Comparison of ENCODE assay signal across 8 cellular contexts in the genomic region with DNA sequence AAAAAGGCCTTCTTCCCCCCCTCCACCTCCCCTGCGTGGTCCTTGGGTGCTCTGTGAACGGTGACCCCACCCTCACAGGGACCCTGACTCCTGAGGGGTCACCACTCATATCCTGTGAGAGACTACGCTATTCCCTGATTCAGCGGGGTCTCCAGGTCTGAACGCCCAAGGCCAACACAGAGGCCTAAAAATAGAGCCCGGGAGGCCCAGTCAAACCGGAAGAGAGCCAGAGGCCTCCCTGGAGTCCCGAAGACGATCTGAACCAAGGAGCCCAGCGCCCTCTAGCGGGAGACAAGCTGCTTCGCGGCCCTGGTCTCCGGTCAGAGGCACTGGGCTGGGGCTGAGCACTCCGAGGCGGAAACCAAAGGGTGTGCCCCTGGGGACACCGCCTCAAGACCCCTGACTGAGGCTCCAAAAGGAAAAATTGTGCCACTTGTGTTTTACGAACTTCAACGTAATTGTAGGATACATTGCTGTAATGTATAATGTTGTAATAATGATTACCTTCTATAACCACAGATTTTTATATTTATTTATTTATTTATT. TPM values are rescaled to one million over a fixed set of nuclear protein-coding genes. Genes with fewer than 3 reads are reported as not detected.
DNase-seq lines count a peak whose midpoint lies in the region; ATAC-seq and TF ChIP-seq lines count a peak whose summit lies in the region.

No MANE protein-coding gene starts in this region.

- 6 to 13% methylated on average over 13 to 18 of the region's 19 CpGs for WGBS in endodermal cell (ENCODE audit: insufficient coverage in 1 of 2, insufficient read length in 1 of 2), 2 experiments

- H3K4me3 Mint-ChIP-seq in Calu3 (ENCODE audit: low read depth, unreplicated experiment) (no peak overlapping the region), endodermal cell (peak overlapping the region; percentile 5)

- BruUV-seq in Calu3 (replicated peaks; lab: Mats Ljungman, UMichigan): no TSS peak

- CTCF ChIA-PET in Calu3 (lab: Charles Lee): interaction anchor here (1.0 to 1.6 kb wide), 2 partner anchors 54 to 194 kb away, joined by 3 to 19 read pairs; no protein-coding TSS in a partner anchor

- H3K27ac Mint-ChIP-seq in Calu3 (ENCODE audit: unreplicated experiment) (no peak overlapping the region), endodermal cell (peak overlapping the region; percentile 96)

- peak; percentile 90 for TF ChIP-seq CTCF in Calu3 (IDR thresholded peaks at IDR 0.05; ENCODE audit: unreplicated experiment)
- TF ChIP-seq CTCF in endodermal cell (conservative IDR thresholded peaks at IDR 0.05): peak; percentile 98

- no peaks in the 10 kb centered on the region for H3K4me1 Mint-ChIP-seq in Calu3 (ENCODE audit: low read depth, unreplicated experiment)
- peaks cover 38% of the 10 kb centered on the region for H3K4me1 Mint-ChIP-seq in endodermal cell

- intact Hi-C loops in Calu3 (cut with micrococcal nuclease; ENCODE audit: unreplicated experiment): loop anchor here (1.0 to 2.0 kb wide), 2 partner anchors 194 to 201 kb away; no protein-coding TSS in a partner anchor

- H3K27ac ChIP-seq in HUES48 (ENCODE audit: low read depth, low read length): peak overlapping the region; percentile 60
- no peak overlapping the region for H3K27ac ChIP-seq in endodermal cell (ENCODE audit: low read depth, low read length)

- H3K9ac ChIP-seq in HUES48 (ENCODE audit: low read depth, low read length) (no peak overlapping the region; the same call in 1 of the 2 replicates), endodermal cell (ENCODE audit: extremely low read depth, low read length, poor library complexity, severe bottlenecking) (peak overlapping the region; percentile 47)

- H3K27me3 Mint-ChIP-seq in Calu3 (ENCODE audit: unreplicated experiment): peaks cover 37% of the 10 kb centered on the region
- H3K27me3 Mint-ChIP-seq in endodermal cell (ENCODE audit: insufficient read depth): no peaks in the 10 kb centered on the region

- H3K36me3 Mint-ChIP-seq in Calu3 (ENCODE audit: insufficient read depth, unreplicated experiment) (no peaks in the 10 kb centered on the region), endodermal cell (ENCODE audit: low read depth) (no peaks in the 10 kb centered on the region)

- DNase-seq in Calu3 (peak; percentile 98), endodermal cell (peak; percentile 99), midbrain (lab: John Stamatoyannopoulos, UW) (peak; percentile 96)
- DNase-seq in NK-92 treated with Interleukin-12 subunit alpha and Interleukin-12 subunit beta, amount 100 ng/mL, for 24 hours (lab: John Stamatoyannopoulos, UW): peak; percentile 87
- DNase-seq in activated CD8-positive, alpha-beta memory T cell treated with anti-CD3 and anti-CD28 coated beads for 24 hours: peak; percentile 99
- peak; percentile 97 for DNase-seq in stimulated activated CD8-positive, alpha-beta memory T cell treated with anti-CD3 and anti-CD28 coated beads, Interleukin-15, amount 100 ng/mL, for 24 hours (ENCODE audit: low read depth)

- H3K36me3 ChIP-seq in HUES48 (ENCODE audit: control insufficient read depth, insufficient read depth, low read length) (no peaks in the 10 kb centered on the region), endodermal cell (ENCODE audit: control insufficient read depth, insufficient read depth, low read length) (no peaks in the 10 kb centered on the region)

- H3K27me3 ChIP-seq in HUES48 (ENCODE audit: control insufficient read depth, insufficient read depth, low read length): no peaks in the 10 kb centered on the region
- no peaks in the 10 kb centered on the region for H3K27me3 ChIP-seq in endodermal cell (ENCODE audit: control insufficient read depth, insufficient read depth, low read length, poor library complexity, severe bottlenecking)

- H3K9me3 ChIP-seq in HUES48 (ENCODE audit: control insufficient read depth, insufficient read depth, low read length) (no peaks in the 10 kb centered on the region), endodermal cell (ENCODE audit: control insufficient read depth, low read length) (peaks cover 1% of the 10 kb centered on the region)

- H3K4me1 ChIP-seq in HUES48 (ENCODE audit: control insufficient read depth, insufficient read depth, low read length): peaks cover 9% of the 10 kb centered on the region
- peaks cover 17% of the 10 kb centered on the region for H3K4me1 ChIP-seq in endodermal cell (ENCODE audit: control insufficient read depth, insufficient read depth, low read length)

- ATAC-seq in GM21515 (IDR thresholded peaks at IDR 0.05; ENCODE audit: unreplicated experiment): peak; percentile 98

- H3K9me3 Mint-ChIP-seq in Calu3 (ENCODE audit: low read depth, unreplicated experiment) (no peaks in the 10 kb centered on the region), endodermal cell (no peaks in the 10 kb centered on the region)

- H3K4me3 ChIP-seq in HUES48 (ENCODE audit: low read depth, low read length) (no peak overlapping the region), endodermal cell (ENCODE audit: low read length) (no peak overlapping the region)

RNA-seq across cellular contexts. Expression of a gene that starts 42.4 kb away (rescaled TPM):
- total RNA-seq in Calu3 (2022) (24.2 and 26.8 TPM in 2 replicates), endodermal cell (10 to 100 TPM; 21.5 to 25.2 TPM)
- 11.4 TPM for polyA plus RNA-seq in endodermal cell (2013, experiment 1 of 2)
- polyA plus RNA-seq in endodermal cell (2013, experiment 2 of 2): 10.1 TPM
